10 cellular contexts compared by ENCODE assay signal in the genomic region with DNA sequence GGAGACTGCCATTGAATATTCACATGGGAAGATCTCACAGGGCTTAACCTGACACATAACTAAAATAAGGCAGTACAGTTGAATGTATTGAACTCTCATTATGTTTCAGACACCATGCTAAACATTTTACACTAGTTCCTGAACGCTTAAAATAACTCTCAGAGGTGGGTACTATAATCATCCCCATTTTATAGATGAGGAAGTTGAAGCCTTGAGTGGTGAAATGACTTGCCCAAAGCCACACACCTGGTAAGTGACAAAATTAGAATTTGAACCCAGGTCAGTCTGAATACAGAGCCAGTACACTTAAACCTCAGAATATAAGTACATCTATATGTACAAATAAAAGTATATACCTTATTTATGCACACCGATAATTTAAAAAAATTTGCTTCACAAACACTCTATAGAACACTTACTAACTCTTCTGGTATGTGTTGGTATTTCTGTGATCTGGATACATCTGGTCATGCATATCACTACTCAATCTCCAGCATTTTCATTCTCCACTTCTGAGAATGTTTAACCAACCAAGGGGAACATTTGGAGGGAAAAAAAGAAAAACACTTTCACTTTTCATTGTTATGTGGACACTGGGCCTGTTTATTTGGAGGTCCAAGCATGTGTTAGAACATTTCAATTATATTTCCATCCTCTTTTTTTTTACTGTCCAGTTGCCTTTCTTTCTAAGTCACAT. TPM values are rescaled to one million over a fixed set of nuclear protein-coding genes. Genes with fewer than 3 reads are reported as not detected.
A peak's percentile ranks its signal among the peaks of the same experiment; 100 is the strongest.
DNase-seq lines count a peak whose midpoint lies in the region; ATAC-seq and TF ChIP-seq lines count a peak whose summit lies in the region.
"Had no signal": no experiment of that assay in that cellular context is flagged by ENCODE, and none has a peak within 500 bp of the region (broad histone marks: within the 10 kb centered on the region; RNA-seq: fewer than 3 reads in every experiment).

No MANE protein-coding gene starts in this region.

- peaks cover 66% of the 10 kb centered on the region for H3K4me1 Mint-ChIP-seq in CD8-positive, alpha-beta T cell (ENCODE audit: low read depth)
- peaks cover 56% of the 10 kb centered on the region for H3K4me1 Mint-ChIP-seq in HFFc6 (ENCODE audit: low read depth)
- peaks cover 60% of the 10 kb centered on the region for H3K4me1 Mint-ChIP-seq in activated CD4-positive, alpha-beta memory T cell treated with anti-CD3 and anti-CD28 coated beads, Interleukin-2, amount 10 ng/mL, durations not matched to agents 7 days and 5 days
- peaks cover 20% of the 10 kb centered on the region for H3K4me1 Mint-ChIP-seq in mesothelial cell of epicardium

- peaks cover 65% of the 10 kb centered on the region for H3K4me1 ChIP-seq in CD8-positive, alpha-beta T cell (ENCODE audit: insufficient read depth, low read length)

- no peaks in the 10 kb centered on the region for H3K27me3 ChIP-seq in CD8-positive, alpha-beta T cell (ENCODE audit: insufficient read depth, low read length)

- no peaks in the 10 kb centered on the region for H3K27me3 Mint-ChIP-seq in CD8-positive, alpha-beta T cell (ENCODE audit: low read depth)
- no peaks in the 10 kb centered on the region; the same call in 1 of the 2 replicates for H3K27me3 Mint-ChIP-seq in HFFc6 (ENCODE audit: insufficient read depth)
- no peaks in the 10 kb centered on the region for H3K27me3 Mint-ChIP-seq in activated CD4-positive, alpha-beta memory T cell treated with anti-CD3 and anti-CD28 coated beads, Interleukin-2, amount 10 ng/mL, durations not matched to agents 7 days and 5 days
- H3K27me3 Mint-ChIP-seq in mesothelial cell of epicardium (ENCODE audit: low read depth), result no peaks in the 10 kb centered on the region

- POLR2A ChIA-PET in CD8-positive, alpha-beta T cell (lab: Charles Lee), result interaction anchor here (14.0 to 14.2 kb wide), 2 partner anchors 29 to 32 kb away, joined by 312 to 372 read pairs; partner anchors contain the start of gene TBCC
- POLR2A ChIA-PET in activated CD4-positive, alpha-beta memory T cell treated with anti-CD3 and anti-CD28 coated beads, Interleukin-2, amount 10 ng/mL, durations not matched to agents 7 days and 5 days (lab: Charles Lee), result interaction anchor here (1.4 to 20.1 kb wide), 2 partner anchors 31 to 102 kb away, joined by 3 to 658 read pairs; partner anchors contain the start of genes RPL7L1 and TBCC
- POLR2A ChIA-PET in RWPE1 (lab: Yijun Ruan, JAX; ENCODE audit: low non-redundant PET), result no interaction called here

- no peak overlapping the region for H3K27ac ChIP-seq in CD8-positive, alpha-beta T cell (ENCODE audit: low read depth, low read length)
- H3K27ac ChIP-seq in RWPE1, result no peak overlapping the region
- H3K27ac ChIP-seq: parathyroid adenoma had no signal

- no peaks in the 10 kb centered on the region for H3K9me3 ChIP-seq in CD8-positive, alpha-beta T cell (ENCODE audit: low read length)

- no peak for TF ChIP-seq CTCF in CD8-positive, alpha-beta T cell (IDR thresholded peaks at IDR 0.05)
- TF ChIP-seq CTCF in HFFc6 (IDR thresholded peaks at IDR 0.05) (no peak), RWPE1 (conservative IDR thresholded peaks at IDR 0.05; ENCODE audit: low read depth) (no peak), mesothelial cell of epicardium (IDR thresholded peaks at IDR 0.05; ENCODE audit: unreplicated experiment) (no peak)

- no peak overlapping the region for H3K4me3 Mint-ChIP-seq in CD8-positive, alpha-beta T cell
- H3K4me3 Mint-ChIP-seq in HFFc6 (peak overlapping the region; percentile 72), mesothelial cell of epicardium (no peak overlapping the region)
- no peak overlapping the region for H3K4me3 Mint-ChIP-seq in activated CD4-positive, alpha-beta memory T cell treated with anti-CD3 and anti-CD28 coated beads, Interleukin-2, amount 10 ng/mL, durations not matched to agents 7 days and 5 days

- DNase-seq in CD8-positive, alpha-beta T cell, result no peak
- peak; percentile 45 for DNase-seq in HFFc6
- no peak for DNase-seq in activated CD4-positive, alpha-beta memory T cell treated with anti-CD3 and anti-CD28 coated beads, Interleukin-2, amount 10 ng/mL, durations not matched to agents 7 days and 5 days
- peak; percentile 62 for DNase-seq in left kidney (ENCODE audit: low read depth, low spot score)
- DNase-seq in RWPE1 (ENCODE audit: low spot score), result no peak
- DNase-seq in NCI-H2029 treated with DMSO at 0.1 percent for 48 hours (lab: John Stamatoyannopoulos, UW), result no peak
- DNase-seq in mesothelial cell of epicardium (ENCODE audit: low spot score in 2 of 2, unreplicated experiment in 2 of 2), result no peak
- DNase-seq in NCI-H345 (lab: John Stamatoyannopoulos, UW), result no peak
- DNase-seq: stimulated activated naive CD4-positive, alpha-beta T cell had no signal

- H3K27ac Mint-ChIP-seq in CD8-positive, alpha-beta T cell, result peak overlapping the region; percentile 72
- H3K27ac Mint-ChIP-seq in HFFc6, result peak overlapping the region; percentile 71
- peak overlapping the region; percentile 1 for H3K27ac Mint-ChIP-seq in activated CD4-positive, alpha-beta memory T cell treated with anti-CD3 and anti-CD28 coated beads, Interleukin-2, amount 10 ng/mL, durations not matched to agents 7 days and 5 days
- H3K27ac Mint-ChIP-seq in mesothelial cell of epicardium, result no peak overlapping the region

- H3K4me3 ChIP-seq in CD8-positive, alpha-beta T cell (ENCODE audit: low read depth, low read length), result no peak overlapping the region

- CTCF ChIA-PET in CD8-positive, alpha-beta T cell (lab: Charles Lee), result no interaction called here
- CTCF ChIA-PET in activated CD4-positive, alpha-beta memory T cell treated with anti-CD3 and anti-CD28 coated beads, Interleukin-2, amount 10 ng/mL, durations not matched to agents 7 days and 5 days (lab: Charles Lee), result no interaction called here
- CTCF ChIA-PET in RWPE1 (lab: Yijun Ruan, JAX), result no interaction called here

- H3K36me3 ChIP-seq in CD8-positive, alpha-beta T cell (ENCODE audit: insufficient read depth, low read length), result no peaks in the 10 kb centered on the region

- peaks cover 2% of the 10 kb centered on the region for H3K36me3 Mint-ChIP-seq in CD8-positive, alpha-beta T cell
- no peaks in the 10 kb centered on the region for H3K36me3 Mint-ChIP-seq in HFFc6 (ENCODE audit: low read depth)
- peaks cover 20% of the 10 kb centered on the region for H3K36me3 Mint-ChIP-seq in activated CD4-positive, alpha-beta memory T cell treated with anti-CD3 and anti-CD28 coated beads, Interleukin-2, amount 10 ng/mL, durations not matched to agents 7 days and 5 days (ENCODE audit: low read depth)
- H3K36me3 Mint-ChIP-seq in mesothelial cell of epicardium, result no peaks in the 10 kb centered on the region

- H3K9me3 Mint-ChIP-seq in CD8-positive, alpha-beta T cell, result no peaks in the 10 kb centered on the region
- H3K9me3 Mint-ChIP-seq in HFFc6 (no peaks in the 10 kb centered on the region), mesothelial cell of epicardium (no peaks in the 10 kb centered on the region)
- no peaks in the 10 kb centered on the region for H3K9me3 Mint-ChIP-seq in activated CD4-positive, alpha-beta memory T cell treated with anti-CD3 and anti-CD28 coated beads, Interleukin-2, amount 10 ng/mL, durations not matched to agents 7 days and 5 days

- no peak for ATAC-seq in CD8-positive, alpha-beta T cell

- intact Hi-C loops in CD8-positive, alpha-beta T cell (cut with DNase I, micrococcal nuclease), result loop anchor here in 1 of 2 experiments (10.0 kb wide), 1 partner anchor 212 kb away; the partner anchor contains the start of gene UBR2

RNA-seq across cellular contexts. Expression of gene BICRAL, which starts 4.6 kb away (rescaled TPM):
- total RNA-seq in CD8-positive, alpha-beta T cell, result 10 to 100 TPM; 14.4 to 14.8 TPM
- 1 to 10 TPM; 8.0 to 9.8 (median 9.4) TPM for total RNA-seq in HFFc6 (2021; fragmentation: NEBNext Ultra II Directional; extraction: Animal tissue kit (Norgen Biotek cat#: 25700))
- 10 to 100 TPM; 27.9 to 28.1 TPM for total RNA-seq in activated CD4-positive, alpha-beta memory T cell treated with anti-CD3 and anti-CD28 coated beads, Interleukin-2, amount 10 ng/mL, durations not matched to agents 7 days and 5 days
- total RNA-seq in mesothelial cell of epicardium, result 12.5 to 13.2 TPM (median 12.7 TPM) in 3 replicates

RNA-seq across cellular contexts. Expression of gene TBCC, which starts 31.4 kb away (rescaled TPM):
- total RNA-seq in CD8-positive, alpha-beta T cell, result 10 to 100 TPM; 70.5 to 74.1 TPM
- total RNA-seq in HFFc6 (2021; fragmentation: NEBNext Ultra II Directional; extraction: Animal tissue kit (Norgen Biotek cat#: 25700)), result 10 to 100 TPM; 20.6 to 25.2 (median 22.5) TPM
- total RNA-seq in activated CD4-positive, alpha-beta memory T cell treated with anti-CD3 and anti-CD28 coated beads, Interleukin-2, amount 10 ng/mL, durations not matched to agents 7 days and 5 days, result 10 to 100 TPM; 33.7 to 34.9 TPM
- total RNA-seq in mesothelial cell of epicardium, result 19.5 to 21.2 TPM (median 20.3 TPM) in 3 replicates

RNA-seq across cellular contexts. Expression of gene PRPH2, which starts 54.9 kb away (rescaled TPM):
- total RNA-seq in CD8-positive, alpha-beta T cell, result not detected
- total RNA-seq in HFFc6 (2021; fragmentation: NEBNext Ultra II Directional; extraction: Animal tissue kit (Norgen Biotek cat#: 25700)), result 1 to 10 TPM in 2 of 6 experiments, under 1 TPM in 4; 0.19 to 2.0 (median 0.37) TPM
- total RNA-seq in activated CD4-positive, alpha-beta memory T cell treated with anti-CD3 and anti-CD28 coated beads, Interleukin-2, amount 10 ng/mL, durations not matched to agents 7 days and 5 days, result not detected
- 0.11 to 0.16 TPM (median 0.11 TPM) in 3 replicates for total RNA-seq in mesothelial cell of epicardium

Comparison
In these comparisons a context has a peak if more than half of its experiments do, and no peak if none do; other contexts are left out.
1. DNase-seq: peak in HFFc6 (single experiment) and left kidney (single experiment); none in CD8-positive, alpha-beta T cell (0 of 7), activated CD4-positive, alpha-beta memory T cell treated with anti-CD3 and anti-CD28 coated beads, Interleukin-2, amount 10 ng/mL, durations not matched to agents 7 days and 5 days (single experiment), RWPE1 (single experiment), NCI-H2029 treated with DMSO at 0.1 percent for 48 hours (single experiment), mesothelial cell of epicardium (0 of 2) and NCI-H345 (single experiment).